Comparison of ENCODE assay signal across 10 cellular contexts in the genomic region with DNA sequence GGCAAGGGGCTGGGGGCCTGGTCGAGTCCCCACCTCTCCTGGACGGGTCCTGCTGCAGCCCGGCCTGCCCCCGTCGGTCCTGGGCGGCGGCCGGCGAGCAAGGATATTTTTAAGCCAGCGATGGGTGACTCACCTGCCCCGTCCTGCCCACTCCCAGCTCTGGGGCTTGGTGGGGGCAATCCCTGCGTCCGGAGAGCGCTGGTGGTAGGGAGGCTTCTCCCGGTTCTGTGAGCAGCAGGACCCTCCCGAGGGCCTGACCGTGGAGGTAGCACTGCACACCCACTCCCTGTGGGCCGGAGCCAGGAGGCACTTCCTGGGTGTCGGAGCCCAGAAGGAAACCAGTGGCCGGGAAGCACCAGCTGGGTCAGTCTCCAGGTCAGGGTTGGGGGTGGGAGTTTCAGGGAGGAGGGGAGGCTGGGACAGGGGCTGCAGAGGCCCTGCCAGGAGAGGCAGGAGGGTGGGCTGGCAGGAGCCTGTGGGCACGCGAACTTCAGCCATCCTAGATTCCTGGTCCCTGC. TPM values are rescaled to one million over a fixed set of nuclear protein-coding genes. Genes with fewer than 3 reads are reported as not detected.
A peak's percentile ranks its signal among the peaks of the same experiment; 100 is the strongest.
DNase-seq lines count a peak whose midpoint lies in the region; ATAC-seq, FAIRE-seq and TF ChIP-seq lines count a peak whose summit lies in the region.
"Had no signal": no experiment of that assay in that cellular context is flagged by ENCODE, and none has a peak within 500 bp of the region (broad histone marks: within the 10 kb centered on the region; RNA-seq: fewer than 3 reads in every experiment).

No MANE protein-coding gene starts in this region.

- H3K36me3 Mint-ChIP-seq in natural killer cell = no peaks in the 10 kb centered on the region
- H3K36me3 Mint-ChIP-seq: activated naive CD8-positive, alpha-beta T cell had no signal

- no peak overlapping the region for H3K27ac Mint-ChIP-seq in stimulated activated naive CD8-positive, alpha-beta T cell treated with anti-CD3 and anti-CD28 coated beads, Interleukin-15, amount 100 ng/mL, for 72 hours
- no peak overlapping the region for H3K27ac Mint-ChIP-seq in natural killer cell
- H3K27ac Mint-ChIP-seq: activated naive CD8-positive, alpha-beta T cell had no signal

- H3K27ac ChIP-seq in kidney (ENCODE audit: low read depth in 2 of 2, low read length in 2 of 2) = peak overlapping the region; percentile 90 to 92

- H3K4me3 Mint-ChIP-seq in stimulated activated naive CD8-positive, alpha-beta T cell treated with anti-CD3 and anti-CD28 coated beads, Interleukin-15, amount 100 ng/mL, for 72 hours = peak overlapping the region in 1 of 2 donors; percentile 18
- H3K4me3 Mint-ChIP-seq in natural killer cell = no peak overlapping the region
- H3K4me3 Mint-ChIP-seq: activated naive CD8-positive, alpha-beta T cell had no signal

- peak overlapping the region; percentile 32 to 84 for H3K9ac ChIP-seq in kidney (ENCODE audit: low read length in 2 of 2)

- H3K9me3 ChIP-seq in kidney (ENCODE audit: control insufficient read depth in 1 of 2, low read length in 2 of 2) = no peaks in the 10 kb centered on the region

- H3K36me3 ChIP-seq in kidney (ENCODE audit: control insufficient read depth in 1 of 2, insufficient read depth in 2 of 2, low read length in 2 of 2) = no peaks in the 10 kb centered on the region

- intact Hi-C loops in kidney (cut with DNase I) (no loop called here), natural killer cell (cut with micrococcal nuclease) (no loop called here)

- no peak for FAIRE-seq in H54 (lab: Jason Lieb, UNC)
- no peak for FAIRE-seq in kidney (lab: Jason Lieb, UNC)

- TF ChIP-seq CTCF in kidney (IDR thresholded peaks at IDR 0.05; ENCODE audit: borderline replicate concordance, extremely low read depth, insufficient read depth) (no peak), natural killer cell (IDR thresholded peaks at IDR 0.05) (no peak)

- H3K4me1 Mint-ChIP-seq in stimulated activated naive CD8-positive, alpha-beta T cell treated with anti-CD3 and anti-CD28 coated beads, Interleukin-15, amount 100 ng/mL, for 72 hours = peaks cover 40% of the 10 kb centered on the region
- H3K4me1 Mint-ChIP-seq in natural killer cell = peaks cover 0 to 10% of the 10 kb centered on the region in 2 donors

- peaks cover 46% of the 10 kb centered on the region for H3K27me3 Mint-ChIP-seq in stimulated activated naive CD8-positive, alpha-beta T cell treated with anti-CD3 and anti-CD28 coated beads, Interleukin-15, amount 100 ng/mL, for 72 hours
- H3K27me3 Mint-ChIP-seq in natural killer cell (ENCODE audit: low read depth in 2 of 2) = peaks cover 0 to 12% of the 10 kb centered on the region in 2 donors

- no peak for TF ChIP-seq POLR2A in H54 (IDR thresholded peaks at IDR 0.05; ENCODE audit: low read depth, low read length)

- DNase-seq in H54 (ENCODE audit: insufficient read length, low spot score) (peak; percentile 63), astrocyte of the hippocampus (ENCODE audit: low read depth, low spot score) (peak; percentile 73), kidney (peak; percentile 83), natural killer cell (no peak), inferior parietal cortex (ENCODE audit: extremely low spot score) (no peak), epidermal melanocyte (ENCODE audit: insufficient read length, low spot score) (no peak)
- no peak for DNase-seq in stimulated activated naive CD8-positive, alpha-beta T cell treated with anti-CD3 and anti-CD28 coated beads, Interleukin-15, amount 100 ng/mL, for 72 hours
- no peak for DNase-seq in stimulated activated CD4-positive, alpha-beta T cell treated with anti-CD3 and anti-CD28 coated beads, Interleukin-4, amount 100 ng/mL, for 4 hours
- DNase-seq: NCI-H510A treated with DMSO at 0.1 percent for 48 hours had no signal

- no peaks in the 10 kb centered on the region for H3K9me3 Mint-ChIP-seq in stimulated activated naive CD8-positive, alpha-beta T cell treated with anti-CD3 and anti-CD28 coated beads, Interleukin-15, amount 100 ng/mL, for 72 hours
- no peaks in the 10 kb centered on the region for H3K9me3 Mint-ChIP-seq in natural killer cell

- ATAC-seq in stimulated activated naive CD8-positive, alpha-beta T cell treated with anti-CD3 and anti-CD28 coated beads, Interleukin-15, amount 100 ng/mL, for 72 hours = peak; percentile 6
- ATAC-seq in natural killer cell = no peak

- H3K4me3 ChIP-seq in kidney (ENCODE audit: low read length in 2 of 2) = peak overlapping the region; percentile 73 to 74

- H3K4me1 ChIP-seq in kidney (ENCODE audit: control insufficient read depth in 1 of 2, insufficient read depth in 1 of 2, low read depth in 1 of 2, low read length in 2 of 2) = peaks cover 27 to 61% of the 10 kb centered on the region in 2 donors

RNA-seq across cellular contexts. Expression of a gene that starts 0.5 kb away (rescaled TPM):
- total RNA-seq in kidney (287 TPM), natural killer cell (10 to 100 TPM in 1 of 3 donors, 1 to 10 TPM in 2; 6.9 to 10.9 (median 9.3) TPM)
- 199 TPM for polyA plus RNA-seq in kidney (ENCODE audit: insufficient read depth, low read depth, low replicate concordance)

RNA-seq across cellular contexts. Expression of a gene that starts 10.9 kb away (rescaled TPM):
- total RNA-seq in kidney (38.6 TPM), natural killer cell (10 to 100 TPM; 17.8 to 42.1 (median 33.0) TPM)
- polyA plus RNA-seq in kidney (ENCODE audit: insufficient read depth, low read depth, low replicate concordance) = 36.2 TPM

RNA-seq across cellular contexts. Expression of a gene that starts 11.5 kb away (rescaled TPM):
- 54.5 TPM for total RNA-seq in kidney
- polyA plus RNA-seq in kidney (ENCODE audit: insufficient read depth, low read depth, low replicate concordance) = 30.2 TPM
- total RNA-seq in natural killer cell = 10 to 100 TPM; 25.9 to 26.9 (median 26.8) TPM

RNA-seq across cellular contexts. Expression of a gene that starts 40.8 kb away (rescaled TPM):
- total RNA-seq in kidney = 175 TPM
- polyA plus RNA-seq in kidney (ENCODE audit: insufficient read depth, low read depth, low replicate concordance) = 312 TPM
- total RNA-seq in natural killer cell = 10 to 100 TPM; 46.1 to 94.8 (median 55.4) TPM

Comparison
In these comparisons a context has a peak if more than half of its experiments do, and no peak if none do; other contexts are left out.
1. DNase-seq: peak in H54 (single experiment), astrocyte of the hippocampus (single experiment) and kidney (single experiment); none in stimulated activated naive CD8-positive, alpha-beta T cell treated with anti-CD3 and anti-CD28 coated beads, Interleukin-15, amount 100 ng/mL, for 72 hours (0 of 2), stimulated activated CD4-positive, alpha-beta T cell treated with anti-CD3 and anti-CD28 coated beads, Interleukin-4, amount 100 ng/mL, for 4 hours (0 of 2), natural killer cell (single experiment), inferior parietal cortex (single experiment) and epidermal melanocyte (single experiment).
2. RNA of a gene that starts 0.5 kb away (total RNA-seq): 287 TPM in kidney (single experiment); 6.9 to 10.9 TPM in natural killer cell; every median in the first group is over 10 times any median in the second.